ENCODE assay signal across 7 cellular contexts in genomic region chr9:129823163-129823933, GRCh38.
DNase-seq lines count a peak whose midpoint lies in the region; ATAC-seq and TF ChIP-seq lines count a peak whose summit lies in the region.

No MANE protein-coding gene starts in this region.

- peaks cover 24 to 43% of the 10 kb centered on the region in 2 experiments for H3K4me1 ChIP-seq in neutrophil (ENCODE audit: control insufficient read depth in 1 of 2, insufficient read depth in 1 of 2, low read depth in 1 of 2, low read length in 1 of 2)

- peak; percentile 7 for ATAC-seq in HG03520 (IDR thresholded peaks at IDR 0.05; ENCODE audit: unreplicated experiment)
- no peak for ATAC-seq in GM21825 (IDR thresholded peaks at IDR 0.05; ENCODE audit: unreplicated experiment)

- H3K9me3 ChIP-seq in neutrophil, result no peaks in the 10 kb centered on the region

- H3K36me3 ChIP-seq in GM06990 (ENCODE audit: control insufficient read depth, insufficient read depth, low read length), result peaks cover 4% of the 10 kb centered on the region
- H3K36me3 ChIP-seq in neutrophil, result peaks cover 51% of the 10 kb centered on the region

- peak overlapping the region; percentile 85 for H3K4me3 ChIP-seq in GM06990 (replicated peaks; ENCODE audit: low read depth, low read length)
- peak overlapping the region; percentile 72 for H3K4me3 ChIP-seq in WI38 (ENCODE audit: low read depth, low read length)
- peak overlapping the region; percentile 78 to 86 for H3K4me3 ChIP-seq in neutrophil (ENCODE audit: low read depth in 1 of 2, low read length in 1 of 2)

- TF ChIP-seq CTCF in GM06990 (IDR thresholded peaks at IDR 0.05; ENCODE audit: insufficient read depth, low read length, poor library complexity, severe bottlenecking) (no peak), WI38 (IDR thresholded peaks at IDR 0.05; ENCODE audit: low read depth, low read length) (no peak), neutrophil (IDR thresholded peaks at IDR 0.05) (no peak)

- peak overlapping the region; percentile 86 for H3K27ac ChIP-seq in neutrophil

- DNase-seq in GM06990 (ENCODE audit: extremely low read depth, insufficient read length) (peak; percentile 46), fibroblast of the conjunctiva (ENCODE audit: low read depth) (peak; percentile 8), NCI-H345 treated with DMSO at 0.1 percent for 48 hours (lab: John Stamatoyannopoulos, UW; ENCODE audit: unreplicated experiment) (no peak)

- H3K27me3 ChIP-seq in GM06990 (replicated peaks; ENCODE audit: control insufficient read depth, insufficient read depth, low read length) (no peaks in the 10 kb centered on the region), neutrophil (no peaks in the 10 kb centered on the region)
